Comparison of ENCODE assay signal across 29 cellular contexts in genomic region chr11:20634781-20635180, GRCh38. TPM values are rescaled to one million over a fixed set of nuclear protein-coding genes. Genes with fewer than 3 reads are reported as not detected.
"Had no signal": no experiment of that assay in that cellular context is flagged by ENCODE, and none has a peak within 500 bp of the region (broad histone marks: within the 10 kb centered on the region; RNA-seq: fewer than 3 reads in every experiment).

No MANE protein-coding gene starts in this region.

- ATAC-seq: stimulated activated memory B cell treated with anti-CD40 and anti-IgM and Interleukin-4, amounts not matched to agents 10 μg/mL and 1 μg/mL and 100 μg/mL, for 72 hours; stimulated activated naive B cell treated with anti-CD40 and anti-IgM and Interleukin-4, amounts not matched to agents 10 μg/mL and 1 μg/mL and 100 μg/mL, for 72 hours; stimulated activated naive CD8-positive, alpha-beta T cell treated with anti-CD3 and anti-CD28 coated beads, Interleukin-15, amount 100 ng/mL, for 72 hours; stimulated activated naive CD8-positive, alpha-beta T cell treated with anti-CD3 and anti-CD28 coated beads, Interleukin-15, Interleukin-2, amounts not matched to agents 100 U/mL and 50 U/mL, for 24 hours; upper lobe of right lung had no signal

- H3K4me3 ChIP-seq: stomach, suprapubic skin, testis, thoracic aorta, thyroid gland, tibial artery, tibial nerve, transverse colon, upper lobe of left lung, upper lobe of right lung, uterus, vagina had no signal

- H3K27ac Mint-ChIP-seq: stimulated activated memory B cell treated with anti-CD40 and anti-IgM and Interleukin-4, amounts not matched to agents 10 μg/mL and 1 μg/mL and 100 μg/mL, for 72 hours; stimulated activated naive B cell treated with anti-CD40 and anti-IgM and Interleukin-4, amounts not matched to agents 10 μg/mL and 1 μg/mL and 100 μg/mL, for 72 hours; stimulated activated naive CD8-positive, alpha-beta T cell treated with anti-CD3 and anti-CD28 coated beads, Interleukin-15, amount 100 ng/mL, for 72 hours; stimulated activated naive CD8-positive, alpha-beta T cell treated with anti-CD3 and anti-CD28 coated beads, Interleukin-15, Interleukin-2, amounts not matched to agents 100 ng/mL and 50 ng/mL, for 24 hours; type B pancreatic cell had no signal

- H3K4me1 ChIP-seq: stomach, suprapubic skin, testis, thyroid gland, tibial artery, tibial nerve, transverse colon, upper lobe of left lung, upper lobe of right lung, uterus, vagina had no signal

- DNase-seq: stimulated activated CD4-positive, alpha-beta T cell treated with anti-CD3 and anti-CD28 coated beads, Interleukin-2, amount 100 ng/mL, for 48 hours; stimulated activated CD4-positive, alpha-beta T cell treated with anti-CD3 and anti-CD28 coated beads, Interleukin-4, amount 100 ng/mL, for 1 hour; stimulated activated CD4-positive, alpha-beta T cell treated with anti-CD3 and anti-CD28 coated beads, Interleukin-4, amount 100 ng/mL, for 24 hours; stimulated activated CD4-positive, alpha-beta T cell treated with anti-CD3 and anti-CD28 coated beads, Interleukin-4, amount 100 ng/mL, for 4 hours; stimulated activated CD8-positive, alpha-beta memory T cell treated with anti-CD3 and anti-CD28 coated beads, Interleukin-4, amount 100 ng/mL, for 48 hours; stimulated activated naive B cell treated with anti-CD40 and anti-IgM and Interleukin-4, amounts not matched to agents 10 μg/mL and 1 μg/mL and 100 μg/mL, for 72 hours; stimulated activated naive CD4-positive, alpha-beta T cell treated with Interleukin-2 at 50 U/mL for 16 hours; stimulated activated naive CD8-positive, alpha-beta T cell treated with anti-CD3 and anti-CD28 coated beads, Interleukin-15, amount 100 ng/mL, for 72 hours; stimulated activated naive CD8-positive, alpha-beta T cell treated with anti-CD3 and anti-CD28 coated beads, Interleukin-15, Interleukin-2, amounts not matched to agents 100 U/mL and 50 U/mL, for 24 hours; stomach; substantia nigra; testis; thyroid gland; tibial artery; transverse colon; trophoblast cell; upper lobe of left lung; upper lobe of right lung; uterus had no signal

- H3K36me3 ChIP-seq: stomach, suprapubic skin, thoracic aorta, thyroid gland, tibial artery, tibial nerve, transverse colon, upper lobe of left lung, upper lobe of right lung, uterus, vagina had no signal

- H3K27ac ChIP-seq: stomach, suprapubic skin, testis, thoracic aorta, thyroid gland, tibial artery, tibial nerve, transverse colon, upper lobe of left lung, upper lobe of right lung, uterus, vagina had no signal

- H3K36me3 Mint-ChIP-seq: stimulated activated memory B cell treated with anti-CD40 and anti-IgM and Interleukin-4, amounts not matched to agents 10 μg/mL and 1 μg/mL and 100 μg/mL, for 72 hours; stimulated activated naive B cell treated with anti-CD40 and anti-IgM and Interleukin-4, amounts not matched to agents 10 μg/mL and 1 μg/mL and 100 μg/mL, for 72 hours; type B pancreatic cell had no signal

- H3K9me3 Mint-ChIP-seq: stimulated activated memory B cell treated with anti-CD40 and anti-IgM and Interleukin-4, amounts not matched to agents 10 μg/mL and 1 μg/mL and 100 μg/mL, for 72 hours; stimulated activated naive CD8-positive, alpha-beta T cell treated with anti-CD3 and anti-CD28 coated beads, Interleukin-15, amount 100 ng/mL, for 72 hours; stimulated activated naive CD8-positive, alpha-beta T cell treated with anti-CD3 and anti-CD28 coated beads, Interleukin-15, Interleukin-2, amounts not matched to agents 100 ng/mL and 50 ng/mL, for 24 hours; type B pancreatic cell had no signal

- H3K4me1 Mint-ChIP-seq: stimulated activated memory B cell treated with anti-CD40 and anti-IgM and Interleukin-4, amounts not matched to agents 10 μg/mL and 1 μg/mL and 100 μg/mL, for 72 hours; stimulated activated naive B cell treated with anti-CD40 and anti-IgM and Interleukin-4, amounts not matched to agents 10 μg/mL and 1 μg/mL and 100 μg/mL, for 72 hours; stimulated activated naive CD8-positive, alpha-beta T cell treated with anti-CD3 and anti-CD28 coated beads, Interleukin-15, amount 100 ng/mL, for 72 hours had no signal

- H3K27me3 ChIP-seq: suprapubic skin, testis, thyroid gland, tibial nerve, upper lobe of left lung, uterus, vagina had no signal

- H3K4me3 Mint-ChIP-seq: stimulated activated memory B cell treated with anti-CD40 and anti-IgM and Interleukin-4, amounts not matched to agents 10 μg/mL and 1 μg/mL and 100 μg/mL, for 72 hours; stimulated activated naive B cell treated with anti-CD40 and anti-IgM and Interleukin-4, amounts not matched to agents 10 μg/mL and 1 μg/mL and 100 μg/mL, for 72 hours; stimulated activated naive CD8-positive, alpha-beta T cell treated with anti-CD3 and anti-CD28 coated beads, Interleukin-15, amount 100 ng/mL, for 72 hours; stimulated activated naive CD8-positive, alpha-beta T cell treated with anti-CD3 and anti-CD28 coated beads, Interleukin-15, Interleukin-2, amounts not matched to agents 100 ng/mL and 50 ng/mL, for 24 hours; type B pancreatic cell had no signal

- H3K9me3 ChIP-seq: suprapubic skin, testis, thoracic aorta, thyroid gland, transverse colon, upper lobe of right lung, uterus, vagina had no signal

RNA-seq across cellular contexts. Expression of gene NELL1, which starts 34.6 kb away (rescaled TPM):
- total RNA-seq: subcutaneous adipose tissue, thyroid gland, tibial nerve, upper lobe of right lung, ureter had no signal

RNA-seq across cellular contexts. Expression of gene SLC6A5, which starts 35.4 kb away (rescaled TPM):
- total RNA-seq: stomach, subcutaneous adipose tissue, suprapubic skin, thoracic aorta, thyroid gland, tibial nerve, transverse colon, upper lobe of left lung, upper lobe of right lung, ureter, urinary bladder, uterus, vagina had no signal
- polyA plus RNA-seq: stomach, urinary bladder had no signal
